In the genomic region with DNA sequence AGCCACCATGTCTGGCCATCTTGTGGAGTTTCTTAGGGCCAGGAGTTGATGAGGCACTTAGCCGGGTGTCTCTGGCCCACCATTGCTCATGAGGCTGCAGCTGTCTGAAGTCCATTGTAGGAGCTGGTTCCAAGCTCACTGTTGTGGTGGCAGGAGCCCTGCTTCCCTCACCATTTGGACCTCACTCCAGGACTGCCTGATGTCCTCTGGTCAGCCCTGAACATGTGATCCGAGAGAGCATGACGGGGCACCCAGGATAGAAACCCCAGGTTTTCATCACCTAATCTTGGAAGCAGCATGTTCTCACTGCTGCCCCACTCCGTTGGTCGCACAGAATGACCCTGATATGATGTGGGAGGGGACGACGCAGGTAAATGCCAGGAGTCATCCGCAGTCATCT, we compare ENCODE assay signal across 11 cellular contexts. TPM values are rescaled to one million over a fixed set of nuclear protein-coding genes. Genes with fewer than 3 reads are reported as not detected.
"Had no signal": no experiment of that assay in that cellular context is flagged by ENCODE, and none has a peak within 500 bp of the region (broad histone marks: within the 10 kb centered on the region; RNA-seq: fewer than 3 reads in every experiment).

No MANE protein-coding gene starts in this region.

- H3K4me3 ChIP-seq: GM23248, GM23338, HAP-1 had no signal

- H3K4me1 Mint-ChIP-seq: GM23338, H9 had no signal

- H3K27ac ChIP-seq: GM23248 had no signal

- DNase-seq: GM23248, GOT3, H7, H9, HCEC 1CT, HFFc6 had no signal

- H3K4me1 ChIP-seq: HAP-1 had no signal

- H3K27ac Mint-ChIP-seq: GM23338, H9, HFFc6 had no signal

- FAIRE-seq: H1, H54 had no signal

- H3K36me3 ChIP-seq: HAP-1 had no signal

- H3K4me3 Mint-ChIP-seq: GM23338, H9, HFFc6 had no signal

RNA-seq across cellular contexts. Expression of gene FAM3B, which starts 56.2 kb away (rescaled TPM):
- total RNA-seq: GM23248, H4, HFFc6 had no signal
